ENCODE assay signal across 19 cellular contexts in the genomic region with DNA sequence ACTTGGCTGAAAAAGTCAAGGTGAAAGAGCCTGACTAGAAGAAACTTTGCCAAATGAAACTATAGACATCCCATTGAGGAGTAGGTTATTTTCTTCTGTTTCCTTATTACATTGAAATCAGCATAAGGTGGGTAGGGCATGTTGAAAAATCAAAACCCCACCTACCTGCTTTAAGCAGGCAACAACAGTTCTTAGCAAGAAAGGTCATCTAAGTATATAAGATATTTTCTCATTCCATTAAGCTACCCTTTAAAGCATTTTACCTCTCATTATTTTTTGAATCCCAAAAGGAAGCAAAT.
"Had no signal": no experiment of that assay in that cellular context is flagged by ENCODE, and none has a peak within 500 bp of the region (broad histone marks: within the 10 kb centered on the region; RNA-seq: fewer than 3 reads in every experiment).

No MANE protein-coding gene starts in this region.

- H3K9me3 ChIP-seq: esophagus muscularis mucosa, gastrocnemius medialis, ovary, right atrium auricular region, stomach, thoracic aorta, transverse colon had no signal

- H3K27ac ChIP-seq: epithelial cell of prostate, esophagus muscularis mucosa, ovary, right atrium auricular region, stomach, thoracic aorta had no signal

- ATAC-seq: left cardiac atrium, left ventricle myocardium superior had no signal

- H3K4me1 ChIP-seq: esophagus muscularis mucosa, right atrium auricular region, stomach had no signal

- H3K36me3 ChIP-seq: ovary, transverse colon had no signal

- DNase-seq: central memory CD4-positive, alpha-beta T cell; cortex of kidney; effector memory CD4-positive, alpha-beta T cell; glutamatergic neuron; left cardiac atrium; left ventricle myocardium superior; naive B cell; ovary; small intestine; stimulated activated CD4-positive, alpha-beta T cell treated with anti-CD3 and anti-CD28 coated beads, Interleukin-12 subunit alpha, Interleukin-12 subunit beta, amount 100 ng/mL, for 4 hours; stimulated activated naive CD4-positive, alpha-beta T cell; substantia nigra; transverse colon had no signal

- H3K4me3 Mint-ChIP-seq: naive B cell had no signal

- H3K27me3 Mint-ChIP-seq: naive B cell had no signal

- H3K27me3 ChIP-seq: esophagus muscularis mucosa, gastrocnemius medialis, ovary, right atrium auricular region, stomach, transverse colon had no signal

- H3K9me3 Mint-ChIP-seq: naive B cell had no signal

- H3K4me3 ChIP-seq: esophagus muscularis mucosa, gastrocnemius medialis, ovary, right atrium auricular region, stomach, thoracic aorta, transverse colon had no signal
